Comparison of ENCODE assay signal across 13 cellular contexts in genomic region chr11:46001427-46002049, GRCh38.
A peak's percentile ranks its signal among the peaks of the same experiment; 100 is the strongest.
DNase-seq lines count a peak whose midpoint lies in the region; ATAC-seq, FAIRE-seq and TF ChIP-seq lines count a peak whose summit lies in the region.
"Had no signal": no experiment of that assay in that cellular context is flagged by ENCODE, and none has a peak within 500 bp of the region (broad histone marks: within the 10 kb centered on the region; RNA-seq: fewer than 3 reads in every experiment).

No MANE protein-coding gene starts in this region.

- DNase-seq in HCEC 1CT (peak; percentile 28), K562 (ENCODE audit: extremely low read depth in 1 of 4, low spot score in 3 of 4) (no peak), Kasumi-1 (lab: John Stamatoyannopoulos, UW) (no peak), natural killer cell (no peak)
- no peak for DNase-seq in activated naive CD8-positive, alpha-beta T cell treated with anti-CD3 and anti-CD28 coated beads for 36 hours
- DNase-seq: activated CD4-positive, alpha-beta memory T cell treated with anti-CD3 and anti-CD28 coated beads, Interleukin-2, amount 10 ng/mL, durations not matched to agents 7 days and 5 days; activated effector memory CD4-positive, alpha-beta T cell treated with anti-CD3 and anti-CD28 coated beads, Interleukin-2, amount 50 U/mL, for 16 hours; Calu3; foreskin fibroblast; NCI-H446; thyroid gland had no signal

- 67% methylated on average over 5 of the region's 5 CpGs for WGBS in K562 (ENCODE audit: insufficient coverage, low coverage, missing lambda C conversion rate)

- no peak overlapping the region for H3K4me2 ChIP-seq in K562 (ENCODE audit: insufficient read depth, low read length)

- H3K27me3 Mint-ChIP-seq in activated naive CD8-positive, alpha-beta T cell treated with anti-CD3 and anti-CD28 coated beads for 36 hours, result no peaks in the 10 kb centered on the region
- no peaks in the 10 kb centered on the region for H3K27me3 Mint-ChIP-seq in natural killer cell (ENCODE audit: low read depth in 2 of 2)
- H3K27me3 Mint-ChIP-seq: activated CD4-positive, alpha-beta memory T cell treated with anti-CD3 and anti-CD28 coated beads, Interleukin-2, amount 10 ng/mL, durations not matched to agents 7 days and 5 days had no signal

- POLR2A ChIA-PET in K562 (lab: Yijun Ruan, JAX), result interaction anchor here (0.6 to 1.6 kb wide), 4 partner anchors 8 to 42 kb away, joined by 3 to 4 read pairs (median 4); no protein-coding TSS in a partner anchor

- in situ Hi-C loops in K562 (cut with MboI), result no loop called here

- no peaks in the 10 kb centered on the region for H3K9me1 ChIP-seq in K562 (ENCODE audit: control insufficient read depth, insufficient read depth, low read length)

- CTCF ChIA-PET in K562 (lab: Yijun Ruan, JAX; ENCODE audit: low intra/inter-chr PET ratio), result no interaction called here

- no peak overlapping the region for H2AFZ ChIP-seq in K562 (ENCODE audit: low read depth, low read length)

- H4K20me1 ChIP-seq in K562 (replicated peaks; ENCODE audit: control insufficient read depth, insufficient read depth, low read length), result no peaks in the 10 kb centered on the region

- no peak overlapping the region for H3K27ac Mint-ChIP-seq in activated naive CD8-positive, alpha-beta T cell treated with anti-CD3 and anti-CD28 coated beads for 36 hours
- no peak overlapping the region for H3K27ac Mint-ChIP-seq in natural killer cell
- H3K27ac Mint-ChIP-seq: activated CD4-positive, alpha-beta memory T cell treated with anti-CD3 and anti-CD28 coated beads, Interleukin-2, amount 10 ng/mL, durations not matched to agents 7 days and 5 days had no signal

- H3K27ac ChIP-seq in K562 (ENCODE audit: extremely low read depth, low read depth, low read length) (no peak overlapping the region), iPS-20b (ENCODE audit: low read length) (peak overlapping the region; percentile 26)
- H3K27ac ChIP-seq: thyroid gland had no signal

- H3K9ac ChIP-seq in K562 (ENCODE audit: insufficient read depth in 1 of 2, low read depth in 2 of 2, low read length in 2 of 2) (no peak overlapping the region), iPS-20b (ENCODE audit: low read depth, low read length) (peak overlapping the region; percentile 35; the same call in 1 of the 2 replicates)

- no peaks in the 10 kb centered on the region for H3K9me3 Mint-ChIP-seq in activated naive CD8-positive, alpha-beta T cell treated with anti-CD3 and anti-CD28 coated beads for 36 hours
- H3K9me3 Mint-ChIP-seq in natural killer cell, result no peaks in the 10 kb centered on the region
- H3K9me3 Mint-ChIP-seq: activated CD4-positive, alpha-beta memory T cell treated with anti-CD3 and anti-CD28 coated beads, Interleukin-2, amount 10 ng/mL, durations not matched to agents 7 days and 5 days had no signal

- intact Hi-C loops in K562 (cut with micrococcal nuclease) (no loop called here), natural killer cell (cut with micrococcal nuclease) (loop anchor here (10.0 kb wide), 1 partner anchor 127 kb away; no protein-coding TSS in a partner anchor)

- H3K4me1 ChIP-seq in K562 (replicated peaks in 1 of 2; ENCODE audit: control insufficient read depth in 2 of 2, insufficient read depth in 2 of 2, low read length in 2 of 2), result peaks cover 6 to 30% of the 10 kb centered on the region in 2 experiments
- H3K4me1 ChIP-seq in iPS-20b (ENCODE audit: insufficient read depth, low read length), result peaks cover 74% of the 10 kb centered on the region

- no peaks in the 10 kb centered on the region for H3K36me3 Mint-ChIP-seq in activated naive CD8-positive, alpha-beta T cell treated with anti-CD3 and anti-CD28 coated beads for 36 hours
- H3K36me3 Mint-ChIP-seq in natural killer cell, result no peaks in the 10 kb centered on the region

- no peak overlapping the region for H3K4me3 ChIP-seq in K562
- H3K4me3 ChIP-seq in iPS-20b (ENCODE audit: low read length), result peak overlapping the region; percentile 31; the same call in 1 of the 2 replicates
- H3K4me3 ChIP-seq: thyroid gland had no signal

- H3K79me2 ChIP-seq in K562 (ENCODE audit: control insufficient read depth, insufficient read depth, low read length), result peaks cover 24% of the 10 kb centered on the region

- no peak for FAIRE-seq in K562 (lab: Jason Lieb, UNC)

- H3K27me3 ChIP-seq in K562 (ENCODE audit: control insufficient read depth in 2 of 2, insufficient read depth in 2 of 2, low read length in 2 of 2), result no peaks in the 10 kb centered on the region
- H3K27me3 ChIP-seq in iPS-20b (ENCODE audit: insufficient read depth, low read length), result no peaks in the 10 kb centered on the region
- H3K27me3 ChIP-seq: thyroid gland had no signal

- H3K36me3 ChIP-seq in K562 (ENCODE audit: control insufficient read depth, insufficient read depth, low read length) (no peaks in the 10 kb centered on the region), iPS-20b (ENCODE audit: insufficient read depth, low read depth, low read length) (no peaks in the 10 kb centered on the region)
- H3K36me3 ChIP-seq: thyroid gland had no signal

- H3K4me1 Mint-ChIP-seq in activated naive CD8-positive, alpha-beta T cell treated with anti-CD3 and anti-CD28 coated beads for 36 hours, result peaks cover 3% of the 10 kb centered on the region
- peaks cover 32 to 35% of the 10 kb centered on the region in 2 donors for H3K4me1 Mint-ChIP-seq in natural killer cell

- BruUV-seq in K562 (replicated peaks; lab: Mats Ljungman, UMichigan), result no TSS peak

- H3K9me3 ChIP-seq in K562 (replicated peaks; ENCODE audit: control insufficient read depth, insufficient read depth, low read depth, low read length) (no peaks in the 10 kb centered on the region), iPS-20b (ENCODE audit: insufficient read depth, low read depth, low read length) (no peaks in the 10 kb centered on the region)
- H3K9me3 ChIP-seq: thyroid gland had no signal

- TF ChIP-seq CTCF in K562 (IDR thresholded peaks at IDR 0.05 in 2 of 3, conservative IDR thresholded peaks at IDR 0.05 in 1 of 3; ENCODE audit: insufficient read depth in 2 of 3, low read depth in 1 of 3, low read length in 3 of 3) (no peak), natural killer cell (IDR thresholded peaks at IDR 0.05) (no peak)

- TF ChIP-seq POLR2A in K562 (conservative IDR thresholded peaks at IDR 0.05), result no peak

- TF ChIP-seq EP300 in K562 (IDR thresholded peaks at IDR 0.05; ENCODE audit: low read length), result no peak

- no peak overlapping the region for H3K4me3 Mint-ChIP-seq in activated naive CD8-positive, alpha-beta T cell treated with anti-CD3 and anti-CD28 coated beads for 36 hours
- H3K4me3 Mint-ChIP-seq in natural killer cell, result no peak overlapping the region
- H3K4me3 Mint-ChIP-seq: activated CD4-positive, alpha-beta memory T cell treated with anti-CD3 and anti-CD28 coated beads, Interleukin-2, amount 10 ng/mL, durations not matched to agents 7 days and 5 days had no signal

- no peak for TF ChIP-seq RAD21 in K562 (CRISPR knock-in tag; conservative IDR thresholded peaks at IDR 0.05 in 1 of 2, IDR thresholded peaks at IDR 0.05 in 1 of 2)

- no peak for ATAC-seq in K562
- no peak for ATAC-seq in GM19452 (IDR thresholded peaks at IDR 0.05; ENCODE audit: unreplicated experiment)
- ATAC-seq in natural killer cell, result no peak

TF ChIP-seq in K562, 482 proteins besides CTCF, POLR2A, EP300 and RAD21:
- no peak for TF ChIP-seq SIRT6 (IDR thresholded peaks at IDR 0.05; ENCODE audit: low read depth, low read length)
- peak; percentile 77 for TF ChIP-seq RFX1 (IDR thresholded peaks at IDR 0.05)
- TF ChIP-seq THRB (CRISPR knock-in tag; conservative IDR thresholded peaks at IDR 0.05), result no peak
